ENCODE assay signal across 8 cellular contexts in the genomic region with DNA sequence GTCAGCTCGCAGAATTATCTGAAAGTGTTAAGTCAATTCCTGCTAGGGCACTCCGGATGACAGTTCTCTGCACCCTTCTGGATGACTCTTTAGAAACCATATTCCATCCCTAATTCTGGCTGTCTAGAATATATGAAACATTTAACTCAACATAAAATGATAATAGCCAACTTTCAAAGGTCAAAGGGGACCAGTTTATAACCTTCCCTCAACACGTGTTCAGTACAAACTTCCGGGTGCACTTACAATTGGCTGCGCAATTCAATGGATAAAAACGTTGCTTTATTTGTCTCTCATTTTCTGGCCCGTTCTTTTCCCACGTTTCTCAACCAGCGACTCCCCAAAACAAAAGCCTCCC. TPM values are rescaled to one million over a fixed set of nuclear protein-coding genes. Genes with fewer than 3 reads are reported as not detected.
DNase-seq lines count a peak whose midpoint lies in the region; ATAC-seq lines count a peak whose summit lies in the region.

No MANE protein-coding gene starts in this region.

- peaks cover 9% of the 10 kb centered on the region; the same call in 1 of the 2 replicates for H3K36me3 ChIP-seq in HAP-1 (replicated peaks)
- peaks cover 4% of the 10 kb centered on the region for H3K36me3 ChIP-seq in iPS-15b (ENCODE audit: control insufficient read depth, insufficient read depth, low read length)

- H3K27me3 ChIP-seq in HAP-1 (ENCODE audit: low read depth) (no peaks in the 10 kb centered on the region), iPS-15b (ENCODE audit: control insufficient read depth, insufficient read depth, low read length) (no peaks in the 10 kb centered on the region)

- intact Hi-C loops in sciatic nerve (cut with DNase I) = no loop called here

- POLR2A ChIA-PET in activated CD4-positive, alpha-beta memory T cell treated with anti-CD3 and anti-CD28 coated beads, Interleukin-2, amount 10 ng/mL, durations not matched to agents 7 days and 5 days (lab: Charles Lee) = interaction anchor here (0.8 to 4.4 kb wide), 15 partner anchors 8 to 239 kb away, joined by 3 to 107 read pairs (median 6); a partner anchor contains a TSS

- H3K27me3 Mint-ChIP-seq in activated CD4-positive, alpha-beta memory T cell treated with anti-CD3 and anti-CD28 coated beads, Interleukin-2, amount 10 ng/mL, durations not matched to agents 7 days and 5 days = no peaks in the 10 kb centered on the region
- H3K27me3 Mint-ChIP-seq in stimulated activated naive B cell treated with anti-CD40 and anti-IgM and Interleukin-4, amounts not matched to agents 10 μg/mL and 1 μg/mL and 100 μg/mL, for 72 hours = no peaks in the 10 kb centered on the region

- in situ Hi-C loops in HAP-1 (cut with MboI; ENCODE audit: low sequenced_read_pairs) = no loop called here

- peak overlapping the region; percentile 85 for H3K4me3 Mint-ChIP-seq in activated CD4-positive, alpha-beta memory T cell treated with anti-CD3 and anti-CD28 coated beads, Interleukin-2, amount 10 ng/mL, durations not matched to agents 7 days and 5 days
- H3K4me3 Mint-ChIP-seq in stimulated activated naive B cell treated with anti-CD40 and anti-IgM and Interleukin-4, amounts not matched to agents 10 μg/mL and 1 μg/mL and 100 μg/mL, for 72 hours = peak overlapping the region; percentile 92 to 96

- DNase-seq in Ammon's horn (ENCODE audit: low spot score) (peak; percentile 25), HAP-1 (ENCODE audit: low spot score in 2 of 2) (no peak), sciatic nerve (ENCODE audit: low spot score) (no peak)
- no peak for DNase-seq in activated CD4-positive, alpha-beta memory T cell treated with anti-CD3 and anti-CD28 coated beads, Interleukin-2, amount 10 ng/mL, durations not matched to agents 7 days and 5 days
- no peak for DNase-seq in stimulated activated naive B cell treated with anti-CD40 and anti-IgM and Interleukin-4, amounts not matched to agents 10 μg/mL and 1 μg/mL and 100 μg/mL, for 72 hours
- no peak for DNase-seq in effector CD4-positive, alpha-beta T cell

- H3K36me3 Mint-ChIP-seq in activated CD4-positive, alpha-beta memory T cell treated with anti-CD3 and anti-CD28 coated beads, Interleukin-2, amount 10 ng/mL, durations not matched to agents 7 days and 5 days (ENCODE audit: low read depth) = no peaks in the 10 kb centered on the region
- H3K36me3 Mint-ChIP-seq in stimulated activated naive B cell treated with anti-CD40 and anti-IgM and Interleukin-4, amounts not matched to agents 10 μg/mL and 1 μg/mL and 100 μg/mL, for 72 hours = no peaks in the 10 kb centered on the region

- CTCF ChIA-PET in activated CD4-positive, alpha-beta memory T cell treated with anti-CD3 and anti-CD28 coated beads, Interleukin-2, amount 10 ng/mL, durations not matched to agents 7 days and 5 days (lab: Charles Lee) = interaction anchor here (0.8 to 1.6 kb wide), 5 partner anchors 20 to 865 kb away, joined by 3 to 4 read pairs (median 3); no protein-coding TSS in a partner anchor

- H3K9me3 ChIP-seq in HAP-1 (no peaks in the 10 kb centered on the region), iPS-15b (ENCODE audit: control insufficient read depth, insufficient read depth, low read length) (no peaks in the 10 kb centered on the region)

- no peak for ATAC-seq in stimulated activated naive B cell treated with anti-CD40 and anti-IgM and Interleukin-4, amounts not matched to agents 10 μg/mL and 1 μg/mL and 100 μg/mL, for 72 hours (replicated peaks)
- ATAC-seq in sciatic nerve (no peak), GM19452 (IDR thresholded peaks at IDR 0.05; ENCODE audit: unreplicated experiment) (no peak)

- H3K4me1 ChIP-seq in HAP-1 (peaks cover 12% of the 10 kb centered on the region), iPS-15b (ENCODE audit: control insufficient read depth, insufficient read depth, low read length) (peaks cover 5% of the 10 kb centered on the region)

- H3K9ac ChIP-seq in iPS-15b (ENCODE audit: low read depth, low read length) = peak overlapping the region; percentile 97

- peak overlapping the region; percentile 95 for H3K4me3 ChIP-seq in HAP-1
- peak overlapping the region; percentile 80 for H3K4me3 ChIP-seq in iPS-15b (ENCODE audit: low read depth, low read length)

- no peaks in the 10 kb centered on the region for H3K9me3 Mint-ChIP-seq in activated CD4-positive, alpha-beta memory T cell treated with anti-CD3 and anti-CD28 coated beads, Interleukin-2, amount 10 ng/mL, durations not matched to agents 7 days and 5 days
- H3K9me3 Mint-ChIP-seq in stimulated activated naive B cell treated with anti-CD40 and anti-IgM and Interleukin-4, amounts not matched to agents 10 μg/mL and 1 μg/mL and 100 μg/mL, for 72 hours = no peaks in the 10 kb centered on the region

- H3K27ac Mint-ChIP-seq in activated CD4-positive, alpha-beta memory T cell treated with anti-CD3 and anti-CD28 coated beads, Interleukin-2, amount 10 ng/mL, durations not matched to agents 7 days and 5 days = peak overlapping the region; percentile 72
- peak overlapping the region; percentile 98 for H3K27ac Mint-ChIP-seq in stimulated activated naive B cell treated with anti-CD40 and anti-IgM and Interleukin-4, amounts not matched to agents 10 μg/mL and 1 μg/mL and 100 μg/mL, for 72 hours

- peaks cover 18% of the 10 kb centered on the region for H3K4me1 Mint-ChIP-seq in activated CD4-positive, alpha-beta memory T cell treated with anti-CD3 and anti-CD28 coated beads, Interleukin-2, amount 10 ng/mL, durations not matched to agents 7 days and 5 days
- H3K4me1 Mint-ChIP-seq in stimulated activated naive B cell treated with anti-CD40 and anti-IgM and Interleukin-4, amounts not matched to agents 10 μg/mL and 1 μg/mL and 100 μg/mL, for 72 hours = peaks cover 13 to 18% of the 10 kb centered on the region in 2 donors

RNA-seq across cellular contexts. Expression of a gene that starts 1.3 kb away (rescaled TPM):
- total RNA-seq in activated CD4-positive, alpha-beta memory T cell treated with anti-CD3 and anti-CD28 coated beads, Interleukin-2, amount 10 ng/mL, durations not matched to agents 7 days and 5 days = 10 to 100 TPM; 40.1 to 40.2 TPM
- total RNA-seq in sciatic nerve = 32.3 TPM

RNA-seq across cellular contexts. Expression of a gene that starts 20.6 kb away (rescaled TPM):
- total RNA-seq in activated CD4-positive, alpha-beta memory T cell treated with anti-CD3 and anti-CD28 coated beads, Interleukin-2, amount 10 ng/mL, durations not matched to agents 7 days and 5 days = 10 to 100 TPM; 78.9 to 82.0 TPM
- 41.5 TPM for total RNA-seq in sciatic nerve
